ENCODE assay signal across 1 cellular context in the genomic region with DNA sequence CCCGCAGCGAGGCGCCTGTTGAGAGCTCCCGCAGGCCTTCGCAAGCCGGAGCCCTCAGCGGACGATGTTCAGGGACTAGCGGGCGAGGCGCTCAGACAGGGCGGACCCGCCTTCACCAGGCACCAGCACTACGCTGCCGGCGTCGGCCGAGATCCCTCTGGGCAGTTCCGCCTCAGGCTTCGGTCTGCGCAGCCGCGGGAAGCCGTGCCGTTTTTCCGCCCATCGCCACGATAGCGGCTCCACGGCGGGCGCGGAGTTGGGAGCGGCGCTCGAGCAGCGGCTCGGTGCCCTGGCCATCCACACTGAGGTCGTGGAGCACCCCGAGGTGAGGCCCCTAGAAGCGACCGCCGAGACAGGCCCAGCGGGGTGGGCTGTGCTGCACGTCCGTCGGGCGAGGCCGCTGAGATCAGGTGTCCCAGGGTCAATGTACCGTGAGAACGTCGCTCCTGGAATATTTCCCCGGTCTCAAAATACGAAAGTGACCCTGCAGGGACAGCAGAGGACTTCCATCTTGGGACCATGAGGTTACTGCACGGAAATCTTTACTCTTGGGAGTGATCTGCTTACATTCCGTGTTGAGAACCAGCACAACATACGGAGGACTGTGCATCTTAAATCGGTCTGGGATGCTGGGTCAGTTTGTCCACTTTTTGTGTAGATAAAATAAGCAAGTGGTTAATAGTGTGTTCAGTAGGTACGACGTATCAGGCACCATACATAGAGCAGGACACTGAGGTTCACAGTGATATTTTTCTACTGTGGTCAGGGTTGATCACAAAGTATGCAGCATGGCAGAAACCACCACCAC.
A peak's percentile ranks its signal among the peaks of the same experiment; 100 is the strongest.
TF ChIP-seq lines count a peak whose summit lies in the region.

No MANE protein-coding gene starts in this region.

TF ChIP-seq in K562, 482 proteins besides CTCF, POLR2A, EP300 and RAD21 (continued from another document and continues in another):
- TF ChIP-seq, protein P1, sequence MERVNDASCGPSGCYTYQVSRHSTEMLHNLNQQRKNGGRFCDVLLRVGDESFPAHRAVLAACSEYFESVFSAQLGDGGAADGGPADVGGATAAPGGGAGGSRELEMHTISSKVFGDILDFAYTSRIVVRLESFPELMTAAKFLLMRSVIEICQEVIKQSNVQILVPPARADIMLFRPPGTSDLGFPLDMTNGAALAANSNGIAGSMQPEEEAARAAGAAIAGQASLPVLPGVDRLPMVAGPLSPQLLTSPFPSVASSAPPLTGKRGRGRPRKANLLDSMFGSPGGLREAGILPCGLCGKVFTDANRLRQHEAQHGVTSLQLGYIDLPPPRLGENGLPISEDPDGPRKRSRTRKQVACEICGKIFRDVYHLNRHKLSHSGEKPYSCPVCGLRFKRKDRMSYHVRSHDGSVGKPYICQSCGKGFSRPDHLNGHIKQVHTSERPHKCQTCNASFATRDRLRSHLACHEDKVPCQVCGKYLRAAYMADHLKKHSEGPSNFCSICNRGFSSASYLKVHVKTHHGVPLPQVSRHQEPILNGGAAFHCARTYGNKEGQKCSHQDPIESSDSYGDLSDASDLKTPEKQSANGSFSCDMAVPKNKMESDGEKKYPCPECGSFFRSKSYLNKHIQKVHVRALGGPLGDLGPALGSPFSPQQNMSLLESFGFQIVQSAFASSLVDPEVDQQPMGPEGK (CRISPR knock-in tag; IDR thresholded peaks at IDR 0.05; ENCODE audit: borderline replicate concordance) = no peak
- no peak for TF ChIP-seq ZNF589 (CRISPR knock-in tag; IDR thresholded peaks at IDR 0.05; ENCODE audit: low read depth)
- peak; percentile 92 for TF ChIP-seq POLR2B (IDR thresholded peaks at IDR 0.05; ENCODE audit: low read depth, partially characterized antibody)
- TF ChIP-seq, protein P2, sequence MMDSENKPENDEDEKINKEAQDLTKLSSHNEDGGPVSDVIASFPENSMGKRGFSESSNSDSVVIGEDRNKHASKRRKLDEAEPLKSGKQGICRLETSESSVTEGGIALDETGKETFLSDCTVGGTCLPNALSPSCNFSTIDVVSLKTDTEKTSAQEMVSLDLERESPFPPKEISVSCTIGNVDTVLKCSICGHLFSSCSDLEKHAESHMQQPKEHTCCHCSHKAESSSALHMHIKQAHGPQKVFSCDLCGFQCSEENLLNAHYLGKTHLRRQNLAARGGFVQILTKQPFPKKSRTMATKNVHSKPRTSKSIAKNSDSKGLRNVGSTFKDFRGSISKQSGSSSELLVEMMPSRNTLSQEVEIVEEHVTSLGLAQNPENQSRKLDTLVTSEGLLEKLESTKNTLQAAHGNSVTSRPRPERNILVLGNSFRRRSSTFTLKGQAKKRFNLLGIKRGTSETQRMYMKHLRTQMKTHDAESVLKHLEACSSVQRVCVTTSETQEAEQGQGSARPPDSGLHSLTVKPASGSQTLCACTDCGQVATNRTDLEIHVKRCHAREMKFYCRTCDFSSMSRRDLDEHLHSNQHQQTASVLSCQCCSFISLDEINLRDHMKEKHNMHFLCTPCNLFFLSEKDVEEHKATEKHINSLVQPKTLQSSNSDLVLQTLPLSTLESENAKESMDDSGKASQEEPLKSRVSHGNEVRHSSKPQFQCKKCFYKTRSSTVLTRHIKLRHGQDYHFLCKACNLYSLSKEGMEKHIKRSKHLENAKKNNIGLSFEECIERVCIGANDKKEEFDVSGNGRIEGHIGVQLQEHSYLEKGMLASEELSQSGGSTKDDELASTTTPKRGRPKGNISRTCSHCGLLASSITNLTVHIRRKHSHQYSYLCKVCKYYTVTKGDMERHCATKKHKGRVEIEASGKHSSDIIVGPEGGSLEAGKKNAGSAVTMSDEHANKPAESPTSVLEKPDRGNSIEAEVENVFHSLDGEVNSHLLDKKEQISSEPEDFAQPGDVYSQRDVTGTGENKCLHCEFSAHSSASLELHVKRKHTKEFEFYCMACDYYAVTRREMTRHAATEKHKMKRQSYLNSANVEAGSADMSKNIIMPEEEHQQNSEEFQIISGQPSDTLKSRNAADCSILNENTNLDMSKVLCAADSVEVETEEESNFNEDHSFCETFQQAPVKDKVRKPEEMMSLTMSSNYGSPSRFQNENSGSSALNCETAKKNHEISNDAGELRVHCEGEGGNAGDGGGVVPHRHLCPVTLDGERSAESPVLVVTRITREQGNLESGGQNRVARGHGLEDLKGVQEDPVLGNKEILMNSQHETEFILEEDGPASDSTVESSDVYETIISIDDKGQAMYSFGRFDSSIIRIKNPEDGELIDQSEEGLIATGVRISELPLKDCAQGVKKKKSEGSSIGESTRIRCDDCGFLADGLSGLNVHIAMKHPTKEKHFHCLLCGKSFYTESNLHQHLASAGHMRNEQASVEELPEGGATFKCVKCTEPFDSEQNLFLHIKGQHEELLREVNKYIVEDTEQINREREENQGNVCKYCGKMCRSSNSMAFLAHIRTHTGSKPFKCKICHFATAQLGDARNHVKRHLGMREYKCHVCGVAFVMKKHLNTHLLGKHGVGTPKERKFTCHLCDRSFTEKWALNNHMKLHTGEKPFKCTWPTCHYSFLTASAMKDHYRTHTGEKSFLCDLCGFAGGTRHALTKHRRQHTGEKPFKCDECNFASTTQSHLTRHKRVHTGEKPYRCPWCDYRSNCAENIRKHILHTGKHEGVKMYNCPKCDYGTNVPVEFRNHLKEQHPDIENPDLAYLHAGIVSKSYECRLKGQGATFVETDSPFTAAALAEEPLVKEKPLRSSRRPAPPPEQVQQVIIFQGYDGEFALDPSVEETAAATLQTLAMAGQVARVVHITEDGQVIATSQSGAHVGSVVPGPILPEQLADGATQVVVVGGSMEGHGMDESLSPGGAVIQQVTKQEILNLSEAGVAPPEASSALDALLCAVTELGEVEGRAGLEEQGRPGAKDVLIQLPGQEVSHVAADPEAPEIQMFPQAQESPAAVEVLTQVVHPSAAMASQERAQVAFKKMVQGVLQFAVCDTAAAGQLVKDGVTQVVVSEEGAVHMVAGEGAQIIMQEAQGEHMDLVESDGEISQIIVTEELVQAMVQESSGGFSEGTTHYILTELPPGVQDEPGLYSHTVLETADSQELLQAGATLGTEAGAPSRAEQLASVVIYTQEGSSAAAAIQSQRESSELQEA (IDR thresholded peaks at IDR 0.05; ENCODE audit: low read depth) = no peak
- TF ChIP-seq BRD4 (IDR thresholded peaks at IDR 0.05) = no peak; the same call in 1 of the 2 replicates
- TF ChIP-seq ZBTB1 (CRISPR knock-in tag; IDR thresholded peaks at IDR 0.05; ENCODE audit: borderline replicate concordance, low read depth) = no peak
- TF ChIP-seq, protein P3, sequence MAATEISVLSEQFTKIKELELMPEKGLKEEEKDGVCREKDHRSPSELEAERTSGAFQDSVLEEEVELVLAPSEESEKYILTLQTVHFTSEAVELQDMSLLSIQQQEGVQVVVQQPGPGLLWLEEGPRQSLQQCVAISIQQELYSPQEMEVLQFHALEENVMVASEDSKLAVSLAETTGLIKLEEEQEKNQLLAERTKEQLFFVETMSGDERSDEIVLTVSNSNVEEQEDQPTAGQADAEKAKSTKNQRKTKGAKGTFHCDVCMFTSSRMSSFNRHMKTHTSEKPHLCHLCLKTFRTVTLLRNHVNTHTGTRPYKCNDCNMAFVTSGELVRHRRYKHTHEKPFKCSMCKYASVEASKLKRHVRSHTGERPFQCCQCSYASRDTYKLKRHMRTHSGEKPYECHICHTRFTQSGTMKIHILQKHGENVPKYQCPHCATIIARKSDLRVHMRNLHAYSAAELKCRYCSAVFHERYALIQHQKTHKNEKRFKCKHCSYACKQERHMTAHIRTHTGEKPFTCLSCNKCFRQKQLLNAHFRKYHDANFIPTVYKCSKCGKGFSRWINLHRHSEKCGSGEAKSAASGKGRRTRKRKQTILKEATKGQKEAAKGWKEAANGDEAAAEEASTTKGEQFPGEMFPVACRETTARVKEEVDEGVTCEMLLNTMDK (IDR thresholded peaks at IDR 0.05; ENCODE audit: borderline replicate concordance, insufficient read depth, low read depth, low read length, poor library complexity, severe bottlenecking) = no peak
- no peak for TF ChIP-seq PURB (CRISPR knock-in tag; IDR thresholded peaks at IDR 0.05; ENCODE audit: low read depth)
- TF ChIP-seq PHF20 (IDR thresholded peaks at IDR 0.05; ENCODE audit: partially characterized antibody) = peak; percentile 63
- no peak for TF ChIP-seq PCBP2 (IDR thresholded peaks at IDR 0.05; ENCODE audit: low read depth, low read length, poor library complexity, severe bottlenecking)
- TF ChIP-seq FOXJ2 (tag; IDR thresholded peaks at IDR 0.05) = no peak
- TF ChIP-seq, protein P4, sequence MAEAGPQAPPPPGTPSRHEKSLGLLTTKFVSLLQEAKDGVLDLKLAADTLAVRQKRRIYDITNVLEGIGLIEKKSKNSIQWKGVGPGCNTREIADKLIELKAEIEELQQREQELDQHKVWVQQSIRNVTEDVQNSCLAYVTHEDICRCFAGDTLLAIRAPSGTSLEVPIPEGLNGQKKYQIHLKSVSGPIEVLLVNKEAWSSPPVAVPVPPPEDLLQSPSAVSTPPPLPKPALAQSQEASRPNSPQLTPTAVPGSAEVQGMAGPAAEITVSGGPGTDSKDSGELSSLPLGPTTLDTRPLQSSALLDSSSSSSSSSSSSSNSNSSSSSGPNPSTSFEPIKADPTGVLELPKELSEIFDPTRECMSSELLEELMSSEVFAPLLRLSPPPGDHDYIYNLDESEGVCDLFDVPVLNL (CRISPR knock-in tag; IDR thresholded peaks at IDR 0.05; ENCODE audit: low read depth) = 0 out of 2 replicates have a peak, but pooled peaks have one; percentile 47
- TF ChIP-seq ZNF668 (CRISPR knock-in tag; IDR thresholded peaks at IDR 0.05) = no peak
- peak; percentile 51 for TF ChIP-seq TAF7 (tag; IDR thresholded peaks at IDR 0.05)
- TF ChIP-seq RBM39 (optimal IDR thresholded peaks at IDR 0.05; ENCODE audit: low read depth, low read length) = no peak
- TF ChIP-seq ZNF134 (CRISPR knock-in tag; conservative IDR thresholded peaks at IDR 0.05) = no peak
- TF ChIP-seq, protein P5, sequence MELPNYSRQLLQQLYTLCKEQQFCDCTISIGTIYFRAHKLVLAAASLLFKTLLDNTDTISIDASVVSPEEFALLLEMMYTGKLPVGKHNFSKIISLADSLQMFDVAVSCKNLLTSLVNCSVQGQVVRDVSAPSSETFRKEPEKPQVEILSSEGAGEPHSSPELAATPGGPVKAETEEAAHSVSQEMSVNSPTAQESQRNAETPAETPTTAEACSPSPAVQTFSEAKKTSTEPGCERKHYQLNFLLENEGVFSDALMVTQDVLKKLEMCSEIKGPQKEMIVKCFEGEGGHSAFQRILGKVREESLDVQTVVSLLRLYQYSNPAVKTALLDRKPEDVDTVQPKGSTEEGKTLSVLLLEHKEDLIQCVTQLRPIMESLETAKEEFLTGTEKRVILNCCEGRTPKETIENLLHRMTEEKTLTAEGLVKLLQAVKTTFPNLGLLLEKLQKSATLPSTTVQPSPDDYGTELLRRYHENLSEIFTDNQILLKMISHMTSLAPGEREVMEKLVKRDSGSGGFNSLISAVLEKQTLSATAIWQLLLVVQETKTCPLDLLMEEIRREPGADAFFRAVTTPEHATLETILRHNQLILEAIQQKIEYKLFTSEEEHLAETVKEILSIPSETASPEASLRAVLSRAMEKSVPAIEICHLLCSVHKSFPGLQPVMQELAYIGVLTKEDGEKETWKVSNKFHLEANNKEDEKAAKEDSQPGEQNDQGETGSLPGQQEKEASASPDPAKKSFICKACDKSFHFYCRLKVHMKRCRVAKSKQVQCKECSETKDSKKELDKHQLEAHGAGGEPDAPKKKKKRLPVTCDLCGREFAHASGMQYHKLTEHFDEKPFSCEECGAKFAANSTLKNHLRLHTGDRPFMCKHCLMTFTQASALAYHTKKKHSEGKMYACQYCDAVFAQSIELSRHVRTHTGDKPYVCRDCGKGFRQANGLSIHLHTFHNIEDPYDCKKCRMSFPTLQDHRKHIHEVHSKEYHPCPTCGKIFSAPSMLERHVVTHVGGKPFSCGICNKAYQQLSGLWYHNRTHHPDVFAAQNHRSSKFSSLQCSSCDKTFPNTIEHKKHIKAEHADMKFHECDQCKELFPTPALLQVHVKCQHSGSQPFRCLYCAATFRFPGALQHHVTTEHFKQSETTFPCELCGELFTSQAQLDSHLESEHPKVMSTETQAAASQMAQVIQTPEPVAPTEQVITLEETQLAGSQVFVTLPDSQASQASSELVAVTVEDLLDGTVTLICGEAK (IDR thresholded peaks at IDR 0.05) = peak; percentile 45; the same call in 1 of the 2 replicates
- TF ChIP-seq, protein P5 (CRISPR knock-in tag; IDR thresholded peaks at IDR 0.05) = no peak
- no peak for TF ChIP-seq TAF15 (IDR thresholded peaks at IDR 0.05; ENCODE audit: low read depth, low read length)
- TF ChIP-seq ZNF699 (CRISPR knock-in tag; IDR thresholded peaks at IDR 0.05; ENCODE audit: insufficient replicate concordance) = no peak
- TF ChIP-seq BACH1 (tag; IDR thresholded peaks at IDR 0.05) = no peak
- TF ChIP-seq BCL6 (CRISPR knock-in tag; IDR thresholded peaks at IDR 0.05) = no peak
- TF ChIP-seq ETV6 (IDR thresholded peaks at IDR 0.05; ENCODE audit: borderline replicate concordance in 1 of 2, low read depth in 2 of 2, low read length in 1 of 2) = peak in 1 of 2 experiments; percentile 58; a peak in 1 of 4 replicates
- no peak for TF ChIP-seq ETV6 (CRISPR knock-in tag; IDR thresholded peaks at IDR 0.05; ENCODE audit: borderline replicate concordance)
- no peak for TF ChIP-seq PRMT5 (CRISPR knock-in tag; IDR thresholded peaks at IDR 0.05)
- TF ChIP-seq FUS (optimal IDR thresholded peaks at IDR 0.05; ENCODE audit: low read depth, low read length) = no peak
- TF ChIP-seq PTBP1 (IDR thresholded peaks at IDR 0.05; ENCODE audit: low read depth, low read length) = 0 out of 2 replicates have a peak, but pooled peaks have one; percentile 32
- no peak for TF ChIP-seq IFI16 (CRISPR knock-in tag; IDR thresholded peaks at IDR 0.05)
- no peak for TF ChIP-seq SNRNP70 (optimal IDR thresholded peaks at IDR 0.05; ENCODE audit: low read depth, low read length)
